Comparison of ENCODE assay signal across 8 cellular contexts in genomic region chr7:123535517-123535916, GRCh38. TPM values are rescaled to one million over a fixed set of nuclear protein-coding genes. Genes with fewer than 3 reads are reported as not detected.
A peak's percentile ranks its signal among the peaks of the same experiment; 100 is the strongest.
DNase-seq lines count a peak whose midpoint lies in the region; ATAC-seq and TF ChIP-seq lines count a peak whose summit lies in the region.

No MANE protein-coding gene starts in this region.

- H3K27me3 ChIP-seq in skeletal muscle satellite cell (ENCODE audit: control insufficient read depth, insufficient read depth, low read length) = no peaks in the 10 kb centered on the region

- CTCF ChIA-PET in T-cell (lab: Charles Lee) = interaction anchor here (0.6 to 2.6 kb wide), 6 partner anchors 17 to 43 kb away, joined by 3 to 29 read pairs (median 11); partner anchors contain the start of gene NDUFA5 (in 1 of the 2)

- H3K9ac ChIP-seq in skeletal muscle satellite cell (ENCODE audit: low read depth, low read length) = peak overlapping the region; percentile 30

- H3K4me3 ChIP-seq in GM08714 (ENCODE audit: low read length) (peak overlapping the region; percentile 40), fibroblast of villous mesenchyme (ENCODE audit: low read depth, low read length) (peak overlapping the region; percentile 52), skeletal muscle satellite cell (ENCODE audit: low read length) (peak overlapping the region; percentile 72)

- no peaks in the 10 kb centered on the region for H3K36me3 ChIP-seq in skeletal muscle satellite cell (ENCODE audit: insufficient read depth, low read length)

- TF ChIP-seq CTCF in fibroblast of villous mesenchyme (IDR thresholded peaks at IDR 0.05; ENCODE audit: insufficient read depth, low read depth, low read length) = no peak

- peak overlapping the region; percentile 54 to 91 (median 84) for H3K4me3 Mint-ChIP-seq in T-cell

- H3K9me3 ChIP-seq in skeletal muscle satellite cell (replicated peaks; ENCODE audit: low read length) = no peaks in the 10 kb centered on the region

- H3K4me1 Mint-ChIP-seq in T-cell = peaks cover 22 to 27% (median 24%) of the 10 kb centered on the region in 3 donors

- ATAC-seq in T-cell (replicated peaks in 1 of 4) (no peak), GM19463 (IDR thresholded peaks at IDR 0.05; ENCODE audit: unreplicated experiment) (no peak), HG02840 (IDR thresholded peaks at IDR 0.05; ENCODE audit: low FRiP score, unreplicated experiment) (no peak)

- no peaks in the 10 kb centered on the region for H3K9me3 Mint-ChIP-seq in T-cell

- peak in 1 of 34 experiments; percentile 1 for DNase-seq in T-cell
- no peak for DNase-seq in fibroblast of villous mesenchyme (ENCODE audit: low read depth)
- DNase-seq in ecto neural progenitor cell (ENCODE audit: low spot score) = no peak
- DNase-seq in activated naive CD4-positive, alpha-beta T cell (lab: John Stamatoyannopoulos, UW) = no peak

- peaks cover 7 to 10% of the 10 kb centered on the region in 2 donors for H3K27me3 Mint-ChIP-seq in T-cell

- H3K4me2 ChIP-seq in skeletal muscle satellite cell (ENCODE audit: low read length) = peak overlapping the region; percentile 75

- peaks cover 28% of the 10 kb centered on the region for H3K4me1 ChIP-seq in skeletal muscle satellite cell (ENCODE audit: control insufficient read depth, insufficient read depth, low read length)

- no peaks in the 10 kb centered on the region for H3K36me3 Mint-ChIP-seq in T-cell

- POLR2A ChIA-PET in T-cell (lab: Charles Lee) = interaction anchor here (0.5 to 1.2 kb wide), 7 partner anchors 16 to 212 kb away, joined by 3 to 6 read pairs (median 4); no protein-coding TSS in a partner anchor

- no peak overlapping the region for H3K27ac Mint-ChIP-seq in T-cell

RNA-seq across cellular contexts. Expression of gene IQUB, which starts 1.1 kb away (rescaled TPM):
- total RNA-seq in T-cell (under 1 TPM in 2 of 5 donors, not detected in 3; 0.09 TPM), fibroblast of villous mesenchyme (0.43 and 0.97 TPM in 2 replicates)
- 0.44 and 0.51 TPM in 2 replicates for total RNA-seq in skeletal muscle satellite cell (2012; rRNA removed)

RNA-seq across cellular contexts. Expression of gene NDUFA5, which starts 22.1 kb away (rescaled TPM):
- 10 to 100 TPM; 47.0 to 56.5 (median 48.8) TPM for total RNA-seq in T-cell
- total RNA-seq in fibroblast of villous mesenchyme = 28.0 and 43.2 TPM in 2 replicates
- total RNA-seq in skeletal muscle satellite cell (2012; rRNA removed) = 25.1 and 43.9 TPM in 2 replicates
